20 cellular contexts compared by ENCODE assay signal in genomic region chr9:88952976-88953375, GRCh38. TPM values are rescaled to one million over a fixed set of nuclear protein-coding genes. Genes with fewer than 3 reads are reported as not detected.
A peak's percentile ranks its signal among the peaks of the same experiment; 100 is the strongest.
DNase-seq lines count a peak whose midpoint lies in the region; ATAC-seq, FAIRE-seq and TF ChIP-seq lines count a peak whose summit lies in the region.
"Had no signal": no experiment of that assay in that cellular context is flagged by ENCODE, and none has a peak within 500 bp of the region (broad histone marks: within the 10 kb centered on the region; RNA-seq: fewer than 3 reads in every experiment).

No MANE protein-coding gene starts in this region.

- H2BK120ac ChIP-seq in mesenchymal stem cell (ENCODE audit: low read depth, low read length) = no peak overlapping the region

- H3K27me3 ChIP-seq in breast epithelium = no peaks in the 10 kb centered on the region
- peaks cover 0 to 13% of the 10 kb centered on the region in 2 experiments for H3K27me3 ChIP-seq in mesenchymal stem cell (ENCODE audit: control insufficient read depth in 1 of 2, insufficient read depth in 1 of 2, low read length in 2 of 2)
- no peaks in the 10 kb centered on the region for H3K27me3 ChIP-seq in skeletal muscle satellite cell (ENCODE audit: control insufficient read depth, insufficient read depth, low read length)
- H3K27me3 ChIP-seq in H7 (ENCODE audit: control insufficient read depth, insufficient read depth, low read length) = no peaks in the 10 kb centered on the region
- H3K27me3 ChIP-seq: BLaER1, cardiac muscle cell had no signal

- H3K36me3 Mint-ChIP-seq in MCF 10A (ENCODE audit: insufficient read depth, unreplicated experiment) (no peaks in the 10 kb centered on the region), brain (no peaks in the 10 kb centered on the region)

- H3K18ac ChIP-seq in mesenchymal stem cell (ENCODE audit: low read depth in 1 of 2, low read length in 2 of 2) = peak overlapping the region; percentile 11 to 86

- H3K9me3 Mint-ChIP-seq in MCF 10A (ENCODE audit: unreplicated experiment) (no peaks in the 10 kb centered on the region), brain (peaks cover 0 to 3% (median 0%) of the 10 kb centered on the region in 5 experiments)

- H3K4me1 Mint-ChIP-seq in MCF 10A (ENCODE audit: insufficient read depth, unreplicated experiment) (peaks cover 16% of the 10 kb centered on the region), brain (peaks cover 58% of the 10 kb centered on the region)

- no peak overlapping the region for H2BK5ac ChIP-seq in mesenchymal stem cell (ENCODE audit: low read depth, low read length, poor library complexity, severe bottlenecking)

- H3K27ac Mint-ChIP-seq in MCF 10A (ENCODE audit: low read depth, unreplicated experiment) (no peak overlapping the region), brain (peak overlapping the region; percentile 73 to 95 (median 93))

- no peak for ATAC-seq in HG03196 (IDR thresholded peaks at IDR 0.05; ENCODE audit: unreplicated experiment)
- ATAC-seq: A549, K562, left colon had no signal

- no peak overlapping the region for H2BK15ac ChIP-seq in mesenchymal stem cell (ENCODE audit: low read depth, poor library complexity, severe bottlenecking)

- peak overlapping the region; percentile 71 for H4K8ac ChIP-seq in mesenchymal stem cell (ENCODE audit: low read length)

- H3K4me1 ChIP-seq in breast epithelium = no peaks in the 10 kb centered on the region
- peaks cover 22% of the 10 kb centered on the region for H3K4me1 ChIP-seq in mesenchymal stem cell (ENCODE audit: control insufficient read depth, insufficient read depth, low read depth, low read length)
- H3K4me1 ChIP-seq in skeletal muscle satellite cell (ENCODE audit: control insufficient read depth, insufficient read depth, low read length) = peaks cover 41% of the 10 kb centered on the region

- H3K27ac ChIP-seq in breast epithelium (peak overlapping the region; percentile 69 to 87), mesenchymal stem cell (ENCODE audit: low read length, poor library complexity, severe bottlenecking) (no peak overlapping the region)
- H3K27ac ChIP-seq: BLaER1, cardiac muscle cell had no signal

- H3K4me2 ChIP-seq in mesenchymal stem cell (ENCODE audit: low read length, poor library complexity, severe bottlenecking) (no peak overlapping the region), skeletal muscle satellite cell (ENCODE audit: low read length) (peak overlapping the region; percentile 58)
- H3K4me2 ChIP-seq: A549 had no signal

- H4K91ac ChIP-seq in mesenchymal stem cell (ENCODE audit: low read length) = peak overlapping the region; percentile 64

- intact Hi-C loops in breast epithelium (cut with DNase I; ENCODE audit: low total_unique reads) (no loop called here), MCF 10A (cut with micrococcal nuclease) (no loop called here)

- peak overlapping the region; percentile 36 for H2AFZ ChIP-seq in mesenchymal stem cell (ENCODE audit: low read depth, low read length)

- no peak for TF ChIP-seq POLR2A in breast epithelium (IDR thresholded peaks at IDR 0.05)

- peak overlapping the region in 1 of 2 experiments; percentile 79 for H3K4ac ChIP-seq in mesenchymal stem cell (ENCODE audit: low read depth in 1 of 2, low read length in 2 of 2)

- TF ChIP-seq CTCF in breast epithelium (IDR thresholded peaks at IDR 0.05) (no peak), MCF 10A (IDR thresholded peaks at IDR 0.05; ENCODE audit: unreplicated experiment) (no peak), brain (conservative IDR thresholded peaks at IDR 0.05) (no peak)

- POLR2A ChIA-PET in MCF 10A (lab: Yijun Ruan, JAX) = interaction anchor here (0.6 kb wide), 1 partner anchor 576 kb away, joined by 3 read pairs; no protein-coding TSS in a partner anchor

- no peak overlapping the region for H2AK5ac ChIP-seq in mesenchymal stem cell (ENCODE audit: low read length, severe bottlenecking)

- 88% methylated on average over 4 of the region's 4 CpGs for WGBS in mesenchymal stem cell

- H2BK12ac ChIP-seq in mesenchymal stem cell (ENCODE audit: low read length in 2 of 2) = peak overlapping the region; percentile 59 to 96

- H3K36me3 ChIP-seq in breast epithelium (no peaks in the 10 kb centered on the region), mesenchymal stem cell (ENCODE audit: control insufficient read depth in 1 of 2, insufficient read depth in 2 of 2, low read depth in 1 of 2, low read length in 2 of 2) (no peaks in the 10 kb centered on the region), skeletal muscle satellite cell (ENCODE audit: insufficient read depth, low read length) (no peaks in the 10 kb centered on the region), H7 (replicated peaks; ENCODE audit: control insufficient read depth, insufficient read depth, low read length) (no peaks in the 10 kb centered on the region)
- H3K36me3 ChIP-seq: BLaER1, cardiac muscle cell had no signal

- no peaks in the 10 kb centered on the region for H3K79me1 ChIP-seq in mesenchymal stem cell (replicated peaks; ENCODE audit: low read length, poor library complexity, severe bottlenecking)

- H3K4me3 Mint-ChIP-seq in MCF 10A (ENCODE audit: unreplicated experiment) (no peak overlapping the region), brain (no peak overlapping the region)

- peak overlapping the region; percentile 80 for H3K9ac ChIP-seq in mesenchymal stem cell (ENCODE audit: low read length)
- H3K9ac ChIP-seq in skeletal muscle satellite cell (ENCODE audit: low read depth, low read length) = peak overlapping the region; percentile 16
- H3K9ac ChIP-seq: BLaER1 had no signal

- no peak for DNase-seq in breast epithelium (ENCODE audit: low spot score in 2 of 2)
- no peak for DNase-seq in MCF 10A (ENCODE audit: unreplicated experiment)
- DNase-seq in mesenchymal stem cell = no peak
- no peak for DNase-seq in H7
- no peak for DNase-seq in GM19239 (ENCODE audit: insufficient read length, low spot score)
- DNase-seq: activated CD4-positive, alpha-beta T cell treated with anti-CD3 and anti-CD28 coated beads for 48 hours; erythroblast; left colon; NCI-H1694 treated with DMSO at 0.1 percent for 48 hours; NCI-H748 treated with DMSO at 0.1 percent for 48 hours; stimulated activated CD4-positive, alpha-beta T cell treated with anti-CD3 and anti-CD28 coated beads, Interleukin-15, amount 100 ng/mL, for 24 hours; T-helper 1 cell had no signal

- CTCF ChIA-PET in MCF 10A (lab: Yijun Ruan, JAX) = interaction anchor here (0.6 kb wide), 1 partner anchor 39 kb away, joined by 5 read pairs; no protein-coding TSS in a partner anchor

- peak overlapping the region in 1 of 2 experiments; percentile 53 for H3K14ac ChIP-seq in mesenchymal stem cell (ENCODE audit: low read length in 2 of 2)

- H3K4me3 ChIP-seq in breast epithelium = no peak overlapping the region
- peak overlapping the region in 1 of 2 experiments; percentile 66 for H3K4me3 ChIP-seq in mesenchymal stem cell (ENCODE audit: insufficient read depth in 1 of 2, low read depth in 1 of 2, low read length in 2 of 2)
- H3K4me3 ChIP-seq in skeletal muscle satellite cell (ENCODE audit: low read length) = peak overlapping the region; percentile 4
- H3K4me3 ChIP-seq in H7 (ENCODE audit: insufficient read depth, low read depth, low read length) = no peak overlapping the region
- H3K4me3 ChIP-seq: A549, BLaER1, cardiac muscle cell, K562 had no signal

- H3K9me3 ChIP-seq in breast epithelium = no peaks in the 10 kb centered on the region
- H3K9me3 ChIP-seq in mesenchymal stem cell (ENCODE audit: control insufficient read depth, low read length) = no peaks in the 10 kb centered on the region
- H3K9me3 ChIP-seq in skeletal muscle satellite cell (replicated peaks; ENCODE audit: low read length) = no peaks in the 10 kb centered on the region
- H3K9me3 ChIP-seq: A549, BLaER1 had no signal

- H3K27me3 Mint-ChIP-seq in MCF 10A (ENCODE audit: insufficient read depth, unreplicated experiment) (no peaks in the 10 kb centered on the region), brain (no peaks in the 10 kb centered on the region)

- BruUV-seq in MCF 10A (replicated peaks; lab: Mats Ljungman, UMichigan) = no TSS peak

- FAIRE-seq in GM19239 (lab: Jason Lieb, UNC) = no peak
- FAIRE-seq: A549, D721Med, K562 had no signal

- peak overlapping the region in 1 of 2 experiments; percentile 34 for H3K23ac ChIP-seq in mesenchymal stem cell (ENCODE audit: low read length in 2 of 2)

RNA-seq across cellular contexts. Expression of gene S1PR3, which starts 38.3 kb away (rescaled TPM):
- total RNA-seq in breast epithelium (10 to 100 TPM; 16.6 to 27.7 (median 18.7) TPM), MCF 10A (2022) (2.7 and 2.8 TPM in 2 replicates)
- polyA plus RNA-seq in brain (ENCODE audit: insufficient read depth, low read depth, low replicate concordance) = 7.4 TPM
- polyA plus RNA-seq in mesenchymal stem cell (2013, experiment 1 of 2) = 71.1 TPM
- 71.6 TPM for polyA plus RNA-seq in mesenchymal stem cell (2013, experiment 2 of 2)
- total RNA-seq in skeletal muscle satellite cell (2012; rRNA removed) = 148 and 158 TPM in 2 replicates
- 9.3 and 25.0 TPM in 2 replicates for total RNA-seq in H7 (2014; rRNA removed; shearing (Covaris generic))
